ENCODE assay signal across 2 cellular contexts in genomic region chr2:188819011-188819410, GRCh38.
TF ChIP-seq lines count a peak whose summit lies in the region.

No MANE protein-coding gene starts in this region.

TF ChIP-seq in SK-N-SH, 30 proteins besides CTCF, POLR2A, EP300 and RAD21 (continued from another document):
- no peak for TF ChIP-seq EZH2phosphoT487 (IDR thresholded peaks at IDR 0.05; ENCODE audit: borderline replicate concordance, low read depth)
TF ChIP-seq in SK-N-SH: peak in this region for 0.

TF ChIP-seq in SK-N-SH treated with all-trans-retinoic acid at 6 μM for 48 hours, 23 proteins besides CTCF, POLR2A, EP300 and RAD21:
- TF ChIP-seq TSHZ2 (CRISPR knock-in tag; IDR thresholded peaks at IDR 0.05) (no peak), CSDC2 (CRISPR knock-in tag; IDR thresholded peaks at IDR 0.05) (no peak), OSR1 (CRISPR knock-in tag; IDR thresholded peaks at IDR 0.05) (no peak), ZFP3 (CRISPR knock-in tag; IDR thresholded peaks at IDR 0.05) (no peak), POU6F1 (CRISPR knock-in tag; IDR thresholded peaks at IDR 0.05; ENCODE audit: borderline replicate concordance, low read depth) (no peak), ZNF565 (CRISPR knock-in tag; conservative IDR thresholded peaks at IDR 0.05; ENCODE audit: low read depth) (no peak), ARNTL (CRISPR knock-in tag; IDR thresholded peaks at IDR 0.05; ENCODE audit: borderline replicate concordance, low read depth) (no peak), PATZ1 (CRISPR knock-in tag; IDR thresholded peaks at IDR 0.05; ENCODE audit: borderline replicate concordance) (no peak), BACH2 (CRISPR knock-in tag; IDR thresholded peaks at IDR 0.05; ENCODE audit: borderline replicate concordance) (no peak), TCF4 (CRISPR knock-in tag; IDR thresholded peaks at IDR 0.05; ENCODE audit: borderline replicate concordance) (no peak), GLIS3 (CRISPR knock-in tag; IDR thresholded peaks at IDR 0.05) (no peak), CREB5 (CRISPR knock-in tag; IDR thresholded peaks at IDR 0.05; ENCODE audit: low read depth) (no peak), ZNF8 (CRISPR knock-in tag; IDR thresholded peaks at IDR 0.05) (no peak), ZNF70 (CRISPR knock-in tag; IDR thresholded peaks at IDR 0.05) (no peak), ISL1 (CRISPR knock-in tag; IDR thresholded peaks at IDR 0.05) (no peak), ZC3H10 (CRISPR knock-in tag; IDR thresholded peaks at IDR 0.05) (no peak), TOX (CRISPR knock-in tag; IDR thresholded peaks at IDR 0.05; ENCODE audit: borderline replicate concordance) (no peak)
